ENCODE assay signal across 15 cellular contexts in the genomic region with DNA sequence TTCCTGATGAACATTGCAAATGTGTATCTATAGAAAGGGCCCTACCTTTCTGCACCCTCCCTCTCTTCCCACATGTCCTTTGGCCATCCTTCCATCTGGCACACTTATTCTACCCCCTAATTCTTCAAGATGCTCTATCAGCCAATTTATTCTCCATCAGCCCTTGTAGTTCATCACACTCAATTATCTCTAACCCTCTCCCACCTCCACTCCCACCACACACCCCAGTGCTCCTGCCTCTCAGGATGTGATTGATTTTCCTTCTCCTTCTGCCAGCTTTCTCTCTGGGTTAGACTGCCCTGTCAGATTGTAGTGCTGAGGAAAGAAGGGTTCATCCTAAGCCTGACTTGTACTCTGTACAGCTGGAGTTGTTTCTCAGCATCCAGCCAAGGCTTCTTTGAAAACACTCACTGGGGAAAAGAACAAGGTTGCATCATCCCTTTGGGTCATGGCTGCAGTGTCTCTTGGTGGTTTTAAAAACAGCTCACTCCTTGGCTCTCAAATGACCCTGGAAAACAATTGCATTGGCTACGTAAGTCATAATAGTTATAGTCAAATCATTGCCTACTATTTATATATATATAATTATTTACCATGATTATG.
DNase-seq lines count a peak whose midpoint lies in the region; ATAC-seq, FAIRE-seq and TF ChIP-seq lines count a peak whose summit lies in the region.
"Had no signal": no experiment of that assay in that cellular context is flagged by ENCODE, and none has a peak within 500 bp of the region (broad histone marks: within the 10 kb centered on the region; RNA-seq: fewer than 3 reads in every experiment).

No MANE protein-coding gene starts in this region.

- H3K9ac ChIP-seq in HUES6 (ENCODE audit: low read length) (peak overlapping the region; percentile 2), astrocyte (ENCODE audit: low read length) (no peak overlapping the region)

- CTCF ChIA-PET in Caco-2 (lab: Charles Lee), result no interaction called here

- H3K4me3 Mint-ChIP-seq in astrocyte (ENCODE audit: unreplicated experiment), result no peak overlapping the region
- H3K4me3 Mint-ChIP-seq in Caco-2 (ENCODE audit: unreplicated experiment), result no peak overlapping the region

- H3K4me1 Mint-ChIP-seq in astrocyte (ENCODE audit: low read depth, unreplicated experiment) (peaks cover 43% of the 10 kb centered on the region), Caco-2 (ENCODE audit: low read depth, unreplicated experiment) (no peaks in the 10 kb centered on the region)

- no peak overlapping the region for H3K4me3 ChIP-seq in HUES6 (ENCODE audit: low read depth, low read length)
- H3K4me3 ChIP-seq in astrocyte (ENCODE audit: insufficient read depth, low read depth, low read length), result no peak overlapping the region
- H3K4me3 ChIP-seq in heart right ventricle, result no peak overlapping the region
- no peak overlapping the region for H3K4me3 ChIP-seq in Caco-2 (ENCODE audit: low read depth, low read length)
- H3K4me3 ChIP-seq: SK-N-MC had no signal

- H3K27me3 Mint-ChIP-seq in astrocyte (ENCODE audit: low read depth, unreplicated experiment) (no peaks in the 10 kb centered on the region), Caco-2 (ENCODE audit: insufficient read depth, unreplicated experiment) (peaks cover 4% of the 10 kb centered on the region)

- DNase-seq in astrocyte (ENCODE audit: low read depth), result peak; percentile 26
- peak in 1 of 2 donors; percentile 34 for DNase-seq in heart right ventricle
- DNase-seq in retina, result peak; percentile 40
- no peak for DNase-seq in NCI-H1092 treated with DMSO at 0.1 percent for 48 hours (lab: John Stamatoyannopoulos, UW)
- no peak for DNase-seq in NCI-H2196 (lab: John Stamatoyannopoulos, UW; ENCODE audit: unreplicated experiment)
- DNase-seq in Caco-2, result no peak
- no peak for DNase-seq in effector CD8-positive, alpha-beta T cell (lab: John Stamatoyannopoulos, UW)
- DNase-seq: activated CD4-positive, alpha-beta T cell treated with anti-CD3 and anti-CD28 coated beads for 1 hour; cortex of kidney; HCEC 1CT; KBM-7; NCI-H510A treated with DMSO at 0.1 percent for 48 hours had no signal

- H3K27ac Mint-ChIP-seq in astrocyte (ENCODE audit: unreplicated experiment) (peak overlapping the region; percentile 87), Caco-2 (ENCODE audit: unreplicated experiment) (no peak overlapping the region)

- H3K27ac ChIP-seq in HUES6 (ENCODE audit: low read depth, low read length), result peak overlapping the region; percentile 37; the same call in 1 of the 2 replicates
- H3K27ac ChIP-seq in astrocyte (ENCODE audit: low read depth, low read length), result no peak overlapping the region
- peak overlapping the region in 2 of 10 donors; percentile 4 to 23 for H3K27ac ChIP-seq in heart right ventricle

- no peak overlapping the region for H3K4me2 ChIP-seq in astrocyte (ENCODE audit: low read length)

- no peaks in the 10 kb centered on the region; the same call in 1 of the 2 replicates for H3K36me3 ChIP-seq in HUES6 (ENCODE audit: control insufficient read depth, insufficient read depth, low read length)
- no peaks in the 10 kb centered on the region for H3K36me3 ChIP-seq in astrocyte (ENCODE audit: insufficient read depth, low read length)
- H3K36me3 ChIP-seq in heart right ventricle, result no peaks in the 10 kb centered on the region
- no peaks in the 10 kb centered on the region for H3K36me3 ChIP-seq in Caco-2 (ENCODE audit: control insufficient read depth, insufficient read depth, low read length)

- ATAC-seq in heart right ventricle, result peak; percentile 64 to 96 (median 76)

- no peaks in the 10 kb centered on the region for H3K79me2 ChIP-seq in astrocyte (ENCODE audit: insufficient read depth, low read length)

- no peaks in the 10 kb centered on the region for H3K36me3 Mint-ChIP-seq in astrocyte (ENCODE audit: low read depth, unreplicated experiment)
- no peaks in the 10 kb centered on the region for H3K36me3 Mint-ChIP-seq in Caco-2 (ENCODE audit: insufficient read depth, unreplicated experiment)

- peaks cover 2% of the 10 kb centered on the region for H3K9me3 Mint-ChIP-seq in astrocyte (ENCODE audit: unreplicated experiment)
- H3K9me3 Mint-ChIP-seq in Caco-2 (ENCODE audit: unreplicated experiment), result no peaks in the 10 kb centered on the region

- H4K20me1 ChIP-seq in astrocyte (ENCODE audit: insufficient read depth, low read length), result no peaks in the 10 kb centered on the region

- no peak for FAIRE-seq in astrocyte (lab: Jason Lieb, UNC)
- FAIRE-seq: GM19239 had no signal

- H3K27me3 ChIP-seq in HUES6 (ENCODE audit: control insufficient read depth, insufficient read depth, low read length) (no peaks in the 10 kb centered on the region), astrocyte (ENCODE audit: insufficient read depth, low read length) (no peaks in the 10 kb centered on the region), heart right ventricle (no peaks in the 10 kb centered on the region), Caco-2 (replicated peaks; ENCODE audit: control insufficient read depth, insufficient read depth, low read length) (no peaks in the 10 kb centered on the region)

- H3K4me1 ChIP-seq in HUES6 (ENCODE audit: control insufficient read depth, insufficient read depth, low read length), result peaks cover 53% of the 10 kb centered on the region
- peaks cover 2% of the 10 kb centered on the region for H3K4me1 ChIP-seq in astrocyte (ENCODE audit: insufficient read depth, low read length)
- H3K4me1 ChIP-seq in heart right ventricle, result peaks cover 0 to 23% (median 13%) of the 10 kb centered on the region in 9 donors
- no peaks in the 10 kb centered on the region for H3K4me1 ChIP-seq in Caco-2

- TF ChIP-seq CTCF in astrocyte (IDR thresholded peaks at IDR 0.05; ENCODE audit: insufficient read depth, low read depth, low read length), result no peak
- TF ChIP-seq CTCF in heart right ventricle (IDR thresholded peaks at IDR 0.05), result no peak
- no peak for TF ChIP-seq CTCF in Caco-2 (IDR thresholded peaks at IDR 0.05; ENCODE audit: insufficient read depth in 1 of 2, low read depth in 1 of 2, low read length in 1 of 2, severe bottlenecking in 1 of 2, unreplicated experiment in 1 of 2)

- BruUV-seq in Caco-2 (replicated peaks; lab: Mats Ljungman, UMichigan), result no TSS peak

- intact Hi-C loops in heart right ventricle (cut with DNase I) (loop anchor here in 1 of 10 donors (5.0 kb wide), 1 partner anchor 358 kb away; no protein-coding TSS in a partner anchor), Caco-2 (cut with micrococcal nuclease; ENCODE audit: unreplicated experiment) (no loop called here)

- POLR2A ChIA-PET in Caco-2 (lab: Charles Lee), result no interaction called here

- H3K9me3 ChIP-seq in HUES6 (ENCODE audit: control insufficient read depth, insufficient read depth, low read depth, low read length) (no peaks in the 10 kb centered on the region), astrocyte (ENCODE audit: insufficient read depth, low read depth, low read length) (no peaks in the 10 kb centered on the region), heart right ventricle (no peaks in the 10 kb centered on the region), Caco-2 (no peaks in the 10 kb centered on the region)

- H2AFZ ChIP-seq in astrocyte (ENCODE audit: low read depth, low read length), result no peak overlapping the region

- 42 to 73% methylated on average over 1 of the region's 1 CpG for WGBS in heart right ventricle, 2 donors

Comparison
In these comparisons a context has a peak if more than half of its experiments do, and no peak if none do; other contexts are left out.
1. DNase-seq: peak in astrocyte (single experiment) and retina (single experiment); none in NCI-H1092 treated with DMSO at 0.1 percent for 48 hours (single experiment), NCI-H2196 (single experiment), Caco-2 (0 of 2) and effector CD8-positive, alpha-beta T cell (single experiment).